ENCODE assay signal across 23 cellular contexts in genomic region chr19:6127716-6128335, GRCh38. TPM values are rescaled to one million over a fixed set of nuclear protein-coding genes. Genes with fewer than 3 reads are reported as not detected.
DNase-seq lines count a peak whose midpoint lies in the region; ATAC-seq, FAIRE-seq and TF ChIP-seq lines count a peak whose summit lies in the region.
"Had no signal": no experiment of that assay in that cellular context is flagged by ENCODE, and none has a peak within 500 bp of the region (broad histone marks: within the 10 kb centered on the region; RNA-seq: fewer than 3 reads in every experiment).

No MANE protein-coding gene starts in this region.

- H3K36me3 ChIP-seq in upper lobe of left lung, result no peaks in the 10 kb centered on the region
- H3K36me3 ChIP-seq: SJCRH30 had no signal

- no peaks in the 10 kb centered on the region for H3K9me3 ChIP-seq in A549
- H3K9me3 ChIP-seq in upper lobe of left lung, result peaks cover 0 to 5% (median 2%) of the 10 kb centered on the region in 4 donors

- H3K4me3 ChIP-seq in A549 (no peak overlapping the region), fibroblast of mammary gland (ENCODE audit: control insufficient read depth, low read depth, low read length) (no peak overlapping the region), upper lobe of left lung (no peak overlapping the region)
- H3K4me3 ChIP-seq: SJCRH30 had no signal

- in situ Hi-C loops in KBM-7 (cut with MboI; ENCODE audit: low pct_unique_long_range_greater_than_20kb, low sequenced_read_pairs), result loop anchor here (10.0 kb wide), 1 partner anchor 83 kb away; no protein-coding TSS in a partner anchor

- CTCF ChIA-PET in A549 (lab: Yijun Ruan, JAX), result interaction anchor here (0.7 to 10.7 kb wide), 4 partner anchors 12 to 140 kb away, joined by 3 to 144 read pairs (median 20); no protein-coding TSS in a partner anchor

- no peak for TF ChIP-seq RAD21 in A549 (conservative IDR thresholded peaks at IDR 0.05 in 1 of 2, IDR thresholded peaks at IDR 0.05 in 1 of 2)

- H3K4me1 Mint-ChIP-seq in HFFc6 (ENCODE audit: low read depth), result no peaks in the 10 kb centered on the region
- H3K4me1 Mint-ChIP-seq: CD8-positive, alpha-beta memory T cell; H9; T-cell had no signal

- no peak for TF ChIP-seq EP300 in A549 (IDR thresholded peaks at IDR 0.05)
- TF ChIP-seq EP300 in upper lobe of left lung (IDR thresholded peaks at IDR 0.05), result no peak

- POLR2A ChIA-PET in A549 (lab: Yijun Ruan, JAX), result no interaction called here

- no peak for FAIRE-seq in A549 (lab: Jason Lieb, UNC)

- 43% methylated on average over 6 of the region's 6 CpGs for WGBS in A549 (ENCODE audit: missing lambda C conversion rate)
- 85 to 87% methylated on average over 6 of the region's 6 CpGs for WGBS in upper lobe of left lung, 2 donors

- peaks cover 4% of the 10 kb centered on the region for H3K9me3 Mint-ChIP-seq in HFFc6

- DNase-seq in A549 (ENCODE audit: low read depth in 1 of 2, low spot score in 1 of 2) (no peak), HFFc6 (peak; percentile 28), amniotic epithelial cell (ENCODE audit: low read depth) (peak; percentile 27), fibroblast of mammary gland (ENCODE audit: low read depth) (peak; percentile 77), iPS-NIHi11 (ENCODE audit: low spot score) (no peak), upper lobe of left lung (no peak), KBM-7 (no peak)
- no peak for DNase-seq in stimulated activated CD4-positive, alpha-beta T cell treated with anti-CD3 and anti-CD28 coated beads, Interleukin-1b, Interleukin-23, amount 100 ng/mL, for 48 hours
- DNase-seq: 8988T; CD8-positive, alpha-beta memory T cell; EL; H9; NCI-H1105; NCI-H146; NCI-H2029; NCI-H2227 treated with DMSO at 0.1 percent for 48 hours; NCI-H510A treated with DMSO at 0.1 percent for 48 hours; NCI-H748 treated with DMSO at 0.1 percent for 48 hours; NK-92 treated with Interleukin-12 subunit alpha and Interleukin-12 subunit beta, amount 100 ng/mL, for 24 hours; SJCRH30; T-cell had no signal

- H3K27ac ChIP-seq in A549, result no peak overlapping the region
- no peak overlapping the region for H3K27ac ChIP-seq in upper lobe of left lung
- H3K27ac ChIP-seq: C4-2B, SJCRH30 had no signal

- TF ChIP-seq POLR2A in A549 (IDR thresholded peaks at IDR 0.05; ENCODE audit: low read length), result no peak
- no peak for TF ChIP-seq POLR2A in upper lobe of left lung (IDR thresholded peaks at IDR 0.05)

- no peak overlapping the region for H3K27ac Mint-ChIP-seq in HFFc6
- H3K27ac Mint-ChIP-seq: CD8-positive, alpha-beta memory T cell; H9; T-cell had no signal

- H3K4me2 ChIP-seq in A549, result no peak overlapping the region

- H3K27me3 Mint-ChIP-seq in HFFc6 (ENCODE audit: insufficient read depth), result peaks cover 5% of the 10 kb centered on the region; the same call in 1 of the 2 replicates
- H3K27me3 Mint-ChIP-seq: CD8-positive, alpha-beta memory T cell; T-cell had no signal

- H3K4me1 ChIP-seq in A549, result no peaks in the 10 kb centered on the region
- H3K4me1 ChIP-seq in upper lobe of left lung, result no peaks in the 10 kb centered on the region
- H3K4me1 ChIP-seq: SJCRH30 had no signal

- TF ChIP-seq CTCF in A549 (IDR thresholded peaks at IDR 0.05) (no peak), HFFc6 (IDR thresholded peaks at IDR 0.05) (no peak), fibroblast of mammary gland (conservative IDR thresholded peaks at IDR 0.05; ENCODE audit: control insufficient read depth, insufficient read depth, low read depth, low read length) (no peak), upper lobe of left lung (IDR thresholded peaks at IDR 0.05) (no peak)

- no peak overlapping the region for H3K4me3 Mint-ChIP-seq in HFFc6
- H3K4me3 Mint-ChIP-seq: CD8-positive, alpha-beta memory T cell; H9; T-cell had no signal

- ATAC-seq in A549 (no peak), upper lobe of left lung (ENCODE audit: low FRiP score in 2 of 2) (no peak)
- ATAC-seq: T-cell had no signal

- H3K27me3 ChIP-seq in upper lobe of left lung, result no peaks in the 10 kb centered on the region
- H3K27me3 ChIP-seq: SJCRH30 had no signal

- no peaks in the 10 kb centered on the region for H3K36me3 Mint-ChIP-seq in HFFc6 (ENCODE audit: low read depth)
- H3K36me3 Mint-ChIP-seq: CD8-positive, alpha-beta memory T cell; T-cell had no signal

TF ChIP-seq in A549, 52 proteins besides CTCF, POLR2A, EP300 and RAD21:
- TF ChIP-seq KDM1A (IDR thresholded peaks at IDR 0.05; ENCODE audit: low read depth), result 0 out of 2 replicates have a peak, but pooled peaks have one; percentile 25
- no peak for TF ChIP-seq SREBF2 (IDR thresholded peaks at IDR 0.05)
TF ChIP-seq in A549: peak in this region for 1.

RNA-seq across cellular contexts. Expression of gene ACSBG2, which starts 7.6 kb away (rescaled TPM):
- not detected in 2 replicates for polyA plus RNA-seq in A549 (2011; rRNA removed)
- polyA plus RNA-seq in A549 (2012; cell fraction: cytosol; rRNA removed), result not detected in 2 replicates
- not detected in 2 replicates for polyA plus RNA-seq in A549 (2012; cell fraction: nucleus; rRNA removed)
- polyA plus RNA-seq in A549 (2017; fragmentation: RNase III; extraction: RNeasy Plus Mini Kit Qiagen cat#74134 plus additional on column Dnase treatment), result not detected in 3 replicates
- polyA minus RNA-seq in A549 (2011; rRNA and poly(A)+ RNA removed), result not detected in 2 replicates
- not detected for total RNA-seq in HFFc6 (2021; fragmentation: NEBNext Ultra II Directional; extraction: Animal tissue kit (Norgen Biotek cat#: 25700))
- total RNA-seq in upper lobe of left lung, result not detected
- total RNA-seq: CD8-positive, alpha-beta memory T cell; H9; SJCRH30; T-cell had no signal
- polyA plus RNA-seq: AG04450; CD8-positive, alpha-beta memory T cell had no signal

RNA-seq across cellular contexts. Expression of gene RFX2, which starts 17.5 kb away (rescaled TPM):
- polyA plus RNA-seq in A549 (2011; rRNA removed) (3.9 and 4.0 TPM in 2 replicates), A549 (2017; fragmentation: RNase III; extraction: RNeasy Plus Mini Kit Qiagen cat#74134 plus additional on column Dnase treatment) (3.7 to 4.9 TPM (median 4.3 TPM) in 3 replicates)
- 6.9 and 8.4 TPM in 2 replicates for polyA plus RNA-seq in A549 (2012; cell fraction: cytosol; rRNA removed)
- polyA plus RNA-seq in A549 (2012; cell fraction: nucleus; rRNA removed), result 14.7 and 16.9 TPM in 2 replicates
- polyA minus RNA-seq in A549 (2011; rRNA and poly(A)+ RNA removed), result 9.3 and 14.3 TPM in 2 replicates
- 1 to 10 TPM; 6.3 to 9.5 (median 6.9) TPM for total RNA-seq in HFFc6 (2021; fragmentation: NEBNext Ultra II Directional; extraction: Animal tissue kit (Norgen Biotek cat#: 25700))
- total RNA-seq in upper lobe of left lung, result 100 to 1,000 TPM in 1 of 6 donors, 10 to 100 TPM in 5; 14.3 to 111 (median 28.6) TPM

Comparison
In these comparisons a context has a peak if more than half of its experiments do, and no peak if none do; other contexts are left out.
1. DNase-seq: peak in HFFc6 (single experiment), amniotic epithelial cell (single experiment) and fibroblast of mammary gland (single experiment); none in A549 (0 of 2), stimulated activated CD4-positive, alpha-beta T cell treated with anti-CD3 and anti-CD28 coated beads, Interleukin-1b, Interleukin-23, amount 100 ng/mL, for 48 hours (single experiment), iPS-NIHi11 (single experiment), upper lobe of left lung (0 of 2) and KBM-7 (single experiment).